ENCODE assay signal across 11 cellular contexts in genomic region chr20:17683218-17684076, GRCh38. TPM values are rescaled to one million over a fixed set of nuclear protein-coding genes. Genes with fewer than 3 reads are reported as not detected.
DNase-seq lines count a peak whose midpoint lies in the region; TF ChIP-seq lines count a peak whose summit lies in the region.
"Had no signal": no experiment of that assay in that cellular context is flagged by ENCODE, and none has a peak within 500 bp of the region (broad histone marks: within the 10 kb centered on the region; RNA-seq: fewer than 3 reads in every experiment).

No MANE protein-coding gene starts in this region.

- no peaks in the 10 kb centered on the region for H3K9me3 Mint-ChIP-seq in activated CD4-positive, alpha-beta T cell treated with anti-CD3 and anti-CD28 coated beads, Interleukin-2, amount 10 ng/mL, durations not matched to agents 7 days and 5 days
- H3K9me3 Mint-ChIP-seq in progenitor cell of endocrine pancreas (ENCODE audit: low read depth): peaks cover 18% of the 10 kb centered on the region

- TF ChIP-seq CTCF in epithelial cell of proximal tubule (conservative IDR thresholded peaks at IDR 0.05; ENCODE audit: low read depth, low read length) (no peak), progenitor cell of endocrine pancreas (IDR thresholded peaks at IDR 0.05; ENCODE audit: unreplicated experiment) (no peak)

- POLR2A ChIA-PET in activated CD4-positive, alpha-beta T cell treated with anti-CD3 and anti-CD28 coated beads, Interleukin-2, amount 10 ng/mL, durations not matched to agents 7 days and 5 days (lab: Charles Lee): interaction anchor here (0.6 to 0.9 kb wide), 2 partner anchors 285 to 314 kb away, joined by 3 to 4 read pairs; partner anchors contain the start of gene SNX5

- no peak for DNase-seq in activated CD4-positive, alpha-beta T cell treated with anti-CD3 and anti-CD28 coated beads, Interleukin-2, amount 10 ng/mL, durations not matched to agents 7 days and 5 days
- DNase-seq in activated CD4-positive, alpha-beta T cell treated with anti-CD3 and anti-CD28 coated beads, Interleukin-2, amount 50 U/mL, for 48 hours: no peak
- peak; percentile 19 for DNase-seq in RPMI7951 (ENCODE audit: low read depth)
- no peak for DNase-seq in epithelial cell of proximal tubule (ENCODE audit: low read depth)
- no peak for DNase-seq in progenitor cell of endocrine pancreas (ENCODE audit: low spot score, unreplicated experiment)
- DNase-seq in NCI-H2196 treated with DMSO at 0.1 percent for 48 hours (lab: John Stamatoyannopoulos, UW; ENCODE audit: unreplicated experiment): no peak
- no peak for DNase-seq in effector CD4-positive, alpha-beta T cell
- DNase-seq in KG1 (lab: John Stamatoyannopoulos, UW): no peak
- DNase-seq: PC-3 had no signal

- CTCF ChIA-PET in activated CD4-positive, alpha-beta T cell treated with anti-CD3 and anti-CD28 coated beads, Interleukin-2, amount 10 ng/mL, durations not matched to agents 7 days and 5 days (lab: Charles Lee): interaction anchor here (0.6 to 3.2 kb wide), 26 partner anchors 8 to 604 kb away, joined by 3 to 20 read pairs (median 5); partner anchors contain the start of genes BANF2 and DSTN

- H3K27ac Mint-ChIP-seq in activated CD4-positive, alpha-beta T cell treated with anti-CD3 and anti-CD28 coated beads, Interleukin-2, amount 10 ng/mL, durations not matched to agents 7 days and 5 days: no peak overlapping the region
- H3K27ac Mint-ChIP-seq in progenitor cell of endocrine pancreas: no peak overlapping the region

- peak overlapping the region; percentile 64 for H3K4me3 ChIP-seq in epithelial cell of proximal tubule (ENCODE audit: low read depth, low read length)

- H3K4me3 Mint-ChIP-seq in activated CD4-positive, alpha-beta T cell treated with anti-CD3 and anti-CD28 coated beads, Interleukin-2, amount 10 ng/mL, durations not matched to agents 7 days and 5 days: peak overlapping the region; percentile 54
- peak overlapping the region; percentile 74 for H3K4me3 Mint-ChIP-seq in progenitor cell of endocrine pancreas (ENCODE audit: low read depth)

- peaks cover 10% of the 10 kb centered on the region for H3K36me3 Mint-ChIP-seq in activated CD4-positive, alpha-beta T cell treated with anti-CD3 and anti-CD28 coated beads, Interleukin-2, amount 10 ng/mL, durations not matched to agents 7 days and 5 days (ENCODE audit: low read depth)
- peaks cover 7% of the 10 kb centered on the region for H3K36me3 Mint-ChIP-seq in progenitor cell of endocrine pancreas (ENCODE audit: insufficient read depth)

- peaks cover 44% of the 10 kb centered on the region for H3K27me3 Mint-ChIP-seq in activated CD4-positive, alpha-beta T cell treated with anti-CD3 and anti-CD28 coated beads, Interleukin-2, amount 10 ng/mL, durations not matched to agents 7 days and 5 days
- H3K27me3 Mint-ChIP-seq in progenitor cell of endocrine pancreas: peaks cover 14% of the 10 kb centered on the region

- peaks cover 25% of the 10 kb centered on the region for H3K4me1 Mint-ChIP-seq in activated CD4-positive, alpha-beta T cell treated with anti-CD3 and anti-CD28 coated beads, Interleukin-2, amount 10 ng/mL, durations not matched to agents 7 days and 5 days
- peaks cover 38% of the 10 kb centered on the region for H3K4me1 Mint-ChIP-seq in progenitor cell of endocrine pancreas (ENCODE audit: low read depth)

RNA-seq across cellular contexts. Expression of gene RRBP1, which starts 1.4 kb away (rescaled TPM):
- total RNA-seq in activated CD4-positive, alpha-beta T cell treated with anti-CD3 and anti-CD28 coated beads, Interleukin-2, amount 10 ng/mL, durations not matched to agents 7 days and 5 days: 10 to 100 TPM; 50.8 to 52.1 TPM
- 86.9 and 116 TPM in 2 replicates for total RNA-seq in RPMI7951 (2014; rRNA removed; shearing (Covaris generic))
- total RNA-seq in epithelial cell of proximal tubule (73.1 and 77.5 TPM in 2 replicates), progenitor cell of endocrine pancreas (222 and 242 TPM in 2 replicates)

RNA-seq across cellular contexts. Expression of gene BANF2, which starts 16.3 kb away (rescaled TPM):
- total RNA-seq in activated CD4-positive, alpha-beta T cell treated with anti-CD3 and anti-CD28 coated beads, Interleukin-2, amount 10 ng/mL, durations not matched to agents 7 days and 5 days: not detected
- total RNA-seq in RPMI7951 (2014; rRNA removed; shearing (Covaris generic)): not detected in 2 replicates
- total RNA-seq in epithelial cell of proximal tubule: not detected in 2 replicates
- not detected in 2 replicates for total RNA-seq in progenitor cell of endocrine pancreas
- total RNA-seq: G401, left cardiac atrium, PC-3 had no signal
